1 cellular context compared by ENCODE assay signal in the genomic region with DNA sequence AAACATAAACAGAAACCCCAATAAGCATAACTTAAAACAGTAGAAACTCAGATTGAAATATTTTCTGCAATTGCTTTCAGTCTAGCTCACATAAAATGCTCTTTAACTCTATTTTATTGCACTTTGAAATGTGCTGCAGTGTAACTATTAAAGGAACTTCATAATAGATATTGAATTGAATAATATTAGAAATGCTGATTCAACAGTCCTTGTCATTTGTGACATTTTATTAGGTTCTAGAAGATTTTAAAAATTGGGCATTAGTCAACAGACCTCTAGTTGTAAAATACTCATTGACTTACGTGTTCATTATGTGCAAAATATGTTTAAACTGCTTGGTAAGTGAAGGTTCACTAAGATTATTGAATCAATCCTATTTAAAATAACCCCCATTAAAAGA.
TF ChIP-seq lines count a peak whose summit lies in the region.

No MANE protein-coding gene starts in this region.

TF ChIP-seq in HepG2, 621 proteins besides CTCF, POLR2A, EP300 and RAD21 (continued from another document):
- TF ChIP-seq ZNF646 (CRISPR knock-in tag; IDR thresholded peaks at IDR 0.05) (no peak), ZNF879 (CRISPR knock-in tag; IDR thresholded peaks at IDR 0.05) (no peak), ZFP36L2 (CRISPR knock-in tag; IDR thresholded peaks at IDR 0.05) (no peak)
